In the genomic region with DNA sequence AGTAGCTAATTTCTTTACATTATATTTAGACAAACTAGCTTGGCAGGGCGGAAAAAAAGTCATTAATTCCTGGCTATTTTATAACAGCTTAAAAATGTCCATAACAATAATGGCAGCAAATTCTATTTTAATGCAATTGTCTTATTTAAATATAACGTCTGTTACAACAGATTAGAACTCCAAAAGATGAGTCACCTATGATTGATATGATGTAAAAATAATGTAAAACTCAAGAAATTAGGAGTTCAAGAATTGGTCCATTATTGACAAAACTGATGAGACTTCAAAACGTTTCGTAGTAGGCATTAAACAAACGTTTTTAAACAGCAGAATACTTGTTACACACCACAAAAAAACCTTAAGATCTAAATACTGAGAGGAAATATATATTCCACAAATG, we compare ENCODE assay signal across 8 cellular contexts. TPM values are rescaled to one million over a fixed set of nuclear protein-coding genes. Genes with fewer than 3 reads are reported as not detected.
DNase-seq lines count a peak whose midpoint lies in the region.

No MANE protein-coding gene starts in this region.

- H3K27me3 ChIP-seq in iPS-18a (ENCODE audit: control insufficient read depth, insufficient read depth, low read length) (no peaks in the 10 kb centered on the region), stomach smooth muscle (ENCODE audit: control insufficient read depth in 1 of 2, insufficient read depth in 2 of 2, low read length in 2 of 2) (no peaks in the 10 kb centered on the region)

- H3K4me3 ChIP-seq in iPS-18a (ENCODE audit: low read length) (peak overlapping the region; percentile 90), stomach smooth muscle (ENCODE audit: low read length in 2 of 2) (peak overlapping the region; percentile 95 to 100)

- H3K9me3 ChIP-seq in iPS-18a (ENCODE audit: control insufficient read depth, low read depth, low read length) = no peaks in the 10 kb centered on the region
- no peaks in the 10 kb centered on the region for H3K9me3 ChIP-seq in stomach smooth muscle (ENCODE audit: control insufficient read depth in 2 of 2, low read length in 2 of 2)

- peak overlapping the region; percentile 95 for H3K4me3 Mint-ChIP-seq in T-helper 2 cell treated with Interferon-gamma antibody and Interleukin-4, amounts not matched to agents 5 μg/mL and 100 μg/mL, for 36 hours
- peak overlapping the region; percentile 94 for H3K4me3 Mint-ChIP-seq in activated T-helper 1 cell treated with anti-CD3 and anti-CD28 coated beads, Interleukin-12 subunit alpha, Interleukin-12 subunit beta, Interleukin-2, Interleukin-4 antibody, amounts not matched to agents 30 ng/mL and 10 ng/mL and 1 ng/mL, durations not matched to agents 14 hours and 24 hours and 36 hours

- intact Hi-C loops in activated T-helper 1 cell treated with anti-CD3 and anti-CD28 coated beads, Interleukin-12 subunit alpha, Interleukin-12 subunit beta, Interleukin-2, Interleukin-4 antibody, amounts not matched to agents 30 ng/mL and 10 ng/mL and 1 ng/mL, durations not matched to agents 14 hours and 24 hours and 36 hours (cut with micrococcal nuclease) = loop anchor here (5.0 to 10.0 kb wide), 4 partner anchors 468 to 1169 kb away; partner anchors contain the start of genes EHBP1 and SANBR

- DNase-seq in T-helper 2 cell treated with Interferon-gamma antibody and Interleukin-4, amounts not matched to agents 5 μg/mL and 100 μg/mL, for 36 hours (ENCODE audit: low spot score) = no peak
- DNase-seq in T-helper 2 cell (no peak), Ammon's horn (ENCODE audit: low spot score) (no peak), NCI-H2196 (lab: John Stamatoyannopoulos, UW; ENCODE audit: unreplicated experiment) (no peak), nucleus accumbens (lab: John Stamatoyannopoulos, UW) (no peak)
- DNase-seq in activated T-helper 1 cell treated with anti-CD3 and anti-CD28 coated beads, Interleukin-12 subunit alpha, Interleukin-12 subunit beta, Interleukin-2, Interleukin-4 antibody, amounts not matched to agents 30 ng/mL and 10 ng/mL and 1 ng/mL, durations not matched to agents 14 hours and 24 hours and 36 hours (ENCODE audit: low spot score) = no peak

- H3K36me3 Mint-ChIP-seq in T-helper 2 cell treated with Interferon-gamma antibody and Interleukin-4, amounts not matched to agents 5 μg/mL and 100 μg/mL, for 36 hours (ENCODE audit: low read depth) = peaks cover 25% of the 10 kb centered on the region
- peaks cover 13% of the 10 kb centered on the region for H3K36me3 Mint-ChIP-seq in activated T-helper 1 cell treated with anti-CD3 and anti-CD28 coated beads, Interleukin-12 subunit alpha, Interleukin-12 subunit beta, Interleukin-2, Interleukin-4 antibody, amounts not matched to agents 30 ng/mL and 10 ng/mL and 1 ng/mL, durations not matched to agents 14 hours and 24 hours and 36 hours (ENCODE audit: low read depth)

- H3K4me1 ChIP-seq in iPS-18a (ENCODE audit: control insufficient read depth, low read depth, low read length) (peaks cover 37% of the 10 kb centered on the region), stomach smooth muscle (ENCODE audit: control insufficient read depth, insufficient read depth, low read length) (peaks cover 13% of the 10 kb centered on the region)

- H3K4me1 Mint-ChIP-seq in T-helper 2 cell treated with Interferon-gamma antibody and Interleukin-4, amounts not matched to agents 5 μg/mL and 100 μg/mL, for 36 hours (ENCODE audit: low read depth) = peaks cover 38% of the 10 kb centered on the region
- H3K4me1 Mint-ChIP-seq in activated T-helper 1 cell treated with anti-CD3 and anti-CD28 coated beads, Interleukin-12 subunit alpha, Interleukin-12 subunit beta, Interleukin-2, Interleukin-4 antibody, amounts not matched to agents 30 ng/mL and 10 ng/mL and 1 ng/mL, durations not matched to agents 14 hours and 24 hours and 36 hours (ENCODE audit: low read depth) = peaks cover 40% of the 10 kb centered on the region

- H3K9ac ChIP-seq in iPS-18a (ENCODE audit: low read length) (peak overlapping the region; percentile 98), stomach smooth muscle (ENCODE audit: low read length in 2 of 2) (peak overlapping the region in 1 of 2 donors; percentile 89)

- H3K27ac ChIP-seq in iPS-18a (ENCODE audit: low read length) (no peak overlapping the region), stomach smooth muscle (ENCODE audit: low read length) (no peak overlapping the region)

- no peaks in the 10 kb centered on the region for H3K9me3 Mint-ChIP-seq in T-helper 2 cell treated with Interferon-gamma antibody and Interleukin-4, amounts not matched to agents 5 μg/mL and 100 μg/mL, for 36 hours
- no peaks in the 10 kb centered on the region for H3K9me3 Mint-ChIP-seq in activated T-helper 1 cell treated with anti-CD3 and anti-CD28 coated beads, Interleukin-12 subunit alpha, Interleukin-12 subunit beta, Interleukin-2, Interleukin-4 antibody, amounts not matched to agents 30 ng/mL and 10 ng/mL and 1 ng/mL, durations not matched to agents 14 hours and 24 hours and 36 hours

- peaks cover 6% of the 10 kb centered on the region for H3K27me3 Mint-ChIP-seq in T-helper 2 cell treated with Interferon-gamma antibody and Interleukin-4, amounts not matched to agents 5 μg/mL and 100 μg/mL, for 36 hours (ENCODE audit: low read depth)
- H3K27me3 Mint-ChIP-seq in activated T-helper 1 cell treated with anti-CD3 and anti-CD28 coated beads, Interleukin-12 subunit alpha, Interleukin-12 subunit beta, Interleukin-2, Interleukin-4 antibody, amounts not matched to agents 30 ng/mL and 10 ng/mL and 1 ng/mL, durations not matched to agents 14 hours and 24 hours and 36 hours (ENCODE audit: insufficient read depth) = no peaks in the 10 kb centered on the region

- peak overlapping the region; percentile 98 for H3K27ac Mint-ChIP-seq in T-helper 2 cell treated with Interferon-gamma antibody and Interleukin-4, amounts not matched to agents 5 μg/mL and 100 μg/mL, for 36 hours
- peak overlapping the region; percentile 96 for H3K27ac Mint-ChIP-seq in activated T-helper 1 cell treated with anti-CD3 and anti-CD28 coated beads, Interleukin-12 subunit alpha, Interleukin-12 subunit beta, Interleukin-2, Interleukin-4 antibody, amounts not matched to agents 30 ng/mL and 10 ng/mL and 1 ng/mL, durations not matched to agents 14 hours and 24 hours and 36 hours

- H3K36me3 ChIP-seq in iPS-18a (ENCODE audit: control insufficient read depth, low read depth, low read length) (peaks cover 6% of the 10 kb centered on the region), stomach smooth muscle (ENCODE audit: control insufficient read depth in 2 of 2, insufficient read depth in 2 of 2, low read length in 2 of 2) (no peaks in the 10 kb centered on the region)

RNA-seq across cellular contexts. Expression of gene XPO1, which starts 2.7 kb away (rescaled TPM):
- 213 and 215 TPM in 2 replicates for total RNA-seq in activated T-helper 1 cell treated with anti-CD3 and anti-CD28 coated beads, Interleukin-12 subunit alpha, Interleukin-12 subunit beta, Interleukin-2, Interleukin-4 antibody, amounts not matched to agents 30 ng/mL and 10 ng/mL and 1 ng/mL, durations not matched to agents 14 hours and 24 hours and 36 hours
